In genomic region chr12:131111446-131111845, GRCh38 we compare ENCODE assay signal across 1 cellular context.
TF ChIP-seq lines count a peak whose summit lies in the region.

No MANE protein-coding gene starts in this region.

TF ChIP-seq in K562, 482 proteins besides CTCF, POLR2A, EP300 and RAD21 (continued from another document):
- no peak for TF ChIP-seq ZNF407 (IDR thresholded peaks at IDR 0.05; ENCODE audit: low read depth)
- TF ChIP-seq CEBPG (CRISPR knock-in tag; IDR thresholded peaks at IDR 0.05): no peak
- TF ChIP-seq CEBPG (tag; conservative IDR thresholded peaks at IDR 0.05 in 1 of 2, IDR thresholded peaks at IDR 0.05 in 1 of 2): peak; percentile 61 to 92; a peak in 3 of 4 replicates
- TF ChIP-seq, protein P1, sequence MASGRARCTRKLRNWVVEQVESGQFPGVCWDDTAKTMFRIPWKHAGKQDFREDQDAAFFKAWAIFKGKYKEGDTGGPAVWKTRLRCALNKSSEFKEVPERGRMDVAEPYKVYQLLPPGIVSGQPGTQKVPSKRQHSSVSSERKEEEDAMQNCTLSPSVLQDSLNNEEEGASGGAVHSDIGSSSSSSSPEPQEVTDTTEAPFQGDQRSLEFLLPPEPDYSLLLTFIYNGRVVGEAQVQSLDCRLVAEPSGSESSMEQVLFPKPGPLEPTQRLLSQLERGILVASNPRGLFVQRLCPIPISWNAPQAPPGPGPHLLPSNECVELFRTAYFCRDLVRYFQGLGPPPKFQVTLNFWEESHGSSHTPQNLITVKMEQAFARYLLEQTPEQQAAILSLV (tag; IDR thresholded peaks at IDR 0.05): 0 out of 2 replicates have a peak, but pooled peaks have one; percentile 43
- TF ChIP-seq CXXC5 (CRISPR knock-in tag; IDR thresholded peaks at IDR 0.05): no peak
